In genomic region chr21:31872452-31873274, GRCh38 we compare ENCODE assay signal across 9 cellular contexts. TPM values are rescaled to one million over a fixed set of nuclear protein-coding genes. Genes with fewer than 3 reads are reported as not detected.
A peak's percentile ranks its signal among the peaks of the same experiment; 100 is the strongest.
DNase-seq lines count a peak whose midpoint lies in the region; ATAC-seq and TF ChIP-seq lines count a peak whose summit lies in the region.
"Had no signal": no experiment of that assay in that cellular context is flagged by ENCODE, and none has a peak within 500 bp of the region (broad histone marks: within the 10 kb centered on the region; RNA-seq: fewer than 3 reads in every experiment).

Gene HUNK (plus strand): TSS chr21:31873020. CDS start chr21:31873675, 655 bp downstream.

- ATAC-seq in left lung (peak; percentile 85), HG03159 (IDR thresholded peaks at IDR 0.05; ENCODE audit: unreplicated experiment) (no peak), HG03139 (IDR thresholded peaks at IDR 0.05; ENCODE audit: unreplicated experiment) (no peak)
- ATAC-seq in stimulated activated naive CD8-positive, alpha-beta T cell treated with anti-CD3 and anti-CD28 coated beads, Interleukin-15, amount 100 ng/mL, for 72 hours = peak; percentile 37
- ATAC-seq: HCT116 had no signal

- peaks cover 71% of the 10 kb centered on the region for H3K27me3 Mint-ChIP-seq in stimulated activated naive CD8-positive, alpha-beta T cell treated with anti-CD3 and anti-CD28 coated beads, Interleukin-15, amount 100 ng/mL, for 72 hours

- H3K36me3 ChIP-seq in HAP-1 (replicated peaks) = no peaks in the 10 kb centered on the region
- H3K36me3 ChIP-seq in NT2/D1 (ENCODE audit: insufficient read depth, insufficient read length, low read length) = peaks cover 19% of the 10 kb centered on the region
- H3K36me3 ChIP-seq in left lung = no peaks in the 10 kb centered on the region

- H3K4me3 ChIP-seq in HAP-1 (peak within 1 kb of the TSS; percentile 72), NT2/D1 (ENCODE audit: insufficient read length, low read depth) (peak within 1 kb of the TSS; percentile 73), choroid plexus epithelial cell (ENCODE audit: low read depth, low read length) (peak within 1 kb of the TSS; percentile 34), left lung (peak within 1 kb of the TSS; percentile 44 to 48)

- H3K27me3 ChIP-seq in HAP-1 (ENCODE audit: low read depth) (no peaks in the 10 kb centered on the region; the same call in 1 of the 2 replicates), NT2/D1 (ENCODE audit: insufficient read depth, insufficient read length) (peaks cover 19% of the 10 kb centered on the region), left lung (peaks cover 14 to 82% of the 10 kb centered on the region in 2 donors)

- no peak for TF ChIP-seq CTCF in choroid plexus epithelial cell (conservative IDR thresholded peaks at IDR 0.05; ENCODE audit: low read depth, low read length)
- no peak for TF ChIP-seq CTCF in left lung (IDR thresholded peaks at IDR 0.05)

- peak within 1 kb of the TSS; percentile 81 to 82 for H3K4me3 Mint-ChIP-seq in stimulated activated naive CD8-positive, alpha-beta T cell treated with anti-CD3 and anti-CD28 coated beads, Interleukin-15, amount 100 ng/mL, for 72 hours

- in situ Hi-C loops in HAP-1 (cut with MboI; ENCODE audit: low sequenced_read_pairs) = no loop called here

- H3K9me3 Mint-ChIP-seq in stimulated activated naive CD8-positive, alpha-beta T cell treated with anti-CD3 and anti-CD28 coated beads, Interleukin-15, amount 100 ng/mL, for 72 hours = no peaks in the 10 kb centered on the region

- H3K9me3 ChIP-seq in HAP-1 (no peaks in the 10 kb centered on the region), NT2/D1 (ENCODE audit: insufficient read depth, low read length) (peaks cover 6% of the 10 kb centered on the region; the same call in 1 of the 2 replicates), left lung (no peaks in the 10 kb centered on the region)

- H3K9ac ChIP-seq in NT2/D1 (ENCODE audit: insufficient read length, low read depth) = peak within 1 kb of the TSS; percentile 93

- intact Hi-C loops in left lung (cut with DNase I) = loop anchor here in 1 of 2 donors (5.0 kb wide), 1 partner anchor 385 kb away; no protein-coding TSS in a partner anchor

- H3K4me1 ChIP-seq in HAP-1 (peaks cover 4% of the 10 kb centered on the region), NT2/D1 (ENCODE audit: insufficient read depth, insufficient read length) (peaks cover 5% of the 10 kb centered on the region), left lung (peaks cover 0 to 21% of the 10 kb centered on the region in 2 donors)

- H3K27ac Mint-ChIP-seq in stimulated activated naive CD8-positive, alpha-beta T cell treated with anti-CD3 and anti-CD28 coated beads, Interleukin-15, amount 100 ng/mL, for 72 hours = no peak within 1 kb of the TSS

- H3K4me1 Mint-ChIP-seq in stimulated activated naive CD8-positive, alpha-beta T cell treated with anti-CD3 and anti-CD28 coated beads, Interleukin-15, amount 100 ng/mL, for 72 hours = peaks cover 13% of the 10 kb centered on the region

- peak within 1 kb of the TSS in 1 of 2 donors; percentile 56 for H3K27ac ChIP-seq in left lung

- DNase-seq in Ammon's horn (ENCODE audit: low spot score) = peak; percentile 41
- peak; percentile 63 to 88 for DNase-seq in HAP-1 (ENCODE audit: low spot score in 2 of 2)
- DNase-seq in NT2/D1 (ENCODE audit: low read depth, low spot score) = no peak
- peak; percentile 28 for DNase-seq in choroid plexus epithelial cell (ENCODE audit: low read depth)
- DNase-seq in left lung = peak; percentile 63 to 81
- peak; percentile 16 to 22 for DNase-seq in stimulated activated naive CD8-positive, alpha-beta T cell treated with anti-CD3 and anti-CD28 coated beads, Interleukin-15, amount 100 ng/mL, for 72 hours

RNA-seq across cellular contexts. Expression of gene HUNK, which starts in this region (rescaled TPM):
- total RNA-seq in left lung = 1 to 10 TPM; 2.9 to 6.1 TPM

Comparison
In these comparisons a context has a peak if more than half of its experiments do, and no peak if none do; other contexts are left out.
1. ATAC-seq: peak in left lung (single experiment) and stimulated activated naive CD8-positive, alpha-beta T cell treated with anti-CD3 and anti-CD28 coated beads, Interleukin-15, amount 100 ng/mL, for 72 hours (single experiment); none in HG03159 (single experiment) and HG03139 (single experiment).
2. Peak in every context shown above with its lines, with median percentiles within 50 percentile points of each other: H3K4me3 ChIP-seq.